In genomic region chr12:52083638-52083996, GRCh38 we compare ENCODE assay signal across 12 cellular contexts.
DNase-seq lines count a peak whose midpoint lies in the region; ATAC-seq and TF ChIP-seq lines count a peak whose summit lies in the region.
"Had no signal": no experiment of that assay in that cellular context is flagged by ENCODE, and none has a peak within 500 bp of the region (broad histone marks: within the 10 kb centered on the region; RNA-seq: fewer than 3 reads in every experiment).

No MANE protein-coding gene starts in this region.

- DNase-seq in stimulated activated naive CD8-positive, alpha-beta T cell treated with anti-CD3 and anti-CD28 coated beads, Interleukin-15, amount 100 ng/mL, for 72 hours, result no peak
- no peak for DNase-seq in stimulated activated naive CD8-positive, alpha-beta T cell treated with anti-CD3 and anti-CD28 coated beads, Interleukin-15, Interleukin-2, amounts not matched to agents 100 U/mL and 50 U/mL, for 24 hours
- DNase-seq in memory B cell (ENCODE audit: low spot score in 2 of 2), result no peak
- no peak for DNase-seq in activated CD4-positive, alpha-beta T cell treated with anti-CD3 and anti-CD28 coated beads for 1 hour
- DNase-seq in NCI-H510A (lab: John Stamatoyannopoulos, UW), result no peak
- DNase-seq in DMS 273 (lab: John Stamatoyannopoulos, UW; ENCODE audit: unreplicated experiment), result no peak
- DNase-seq in activated CD4-positive, alpha-beta T cell treated with anti-CD3 and anti-CD28 coated beads, Interleukin-2, amount 50 U/mL, for 1 hour, result no peak
- DNase-seq: NCI-H1048 had no signal

- no peak for ATAC-seq in stimulated activated naive CD8-positive, alpha-beta T cell treated with anti-CD3 and anti-CD28 coated beads, Interleukin-15, amount 100 ng/mL, for 72 hours
- ATAC-seq in stimulated activated naive CD8-positive, alpha-beta T cell treated with anti-CD3 and anti-CD28 coated beads, Interleukin-15, Interleukin-2, amounts not matched to agents 100 U/mL and 50 U/mL, for 24 hours, result no peak
- no peak for ATAC-seq in memory B cell (ENCODE audit: low read depth)

- H3K4me3 Mint-ChIP-seq in stimulated activated naive CD8-positive, alpha-beta T cell treated with anti-CD3 and anti-CD28 coated beads, Interleukin-15, amount 100 ng/mL, for 72 hours, result no peak overlapping the region
- H3K4me3 Mint-ChIP-seq in memory B cell, result no peak overlapping the region
- H3K4me3 Mint-ChIP-seq: CD8-positive, alpha-beta memory T cell; dendritic cell treated with granulocyte-macrophage colony-stimulating factor and Interleukin-4, amounts not matched to agents 40 ng/mL and 50 ng/mL, for 4 days; T-cell had no signal

- peaks cover 25% of the 10 kb centered on the region for H3K4me1 Mint-ChIP-seq in stimulated activated naive CD8-positive, alpha-beta T cell treated with anti-CD3 and anti-CD28 coated beads, Interleukin-15, amount 100 ng/mL, for 72 hours
- peaks cover 24% of the 10 kb centered on the region for H3K4me1 Mint-ChIP-seq in memory B cell

- no peaks in the 10 kb centered on the region for H3K9me3 Mint-ChIP-seq in stimulated activated naive CD8-positive, alpha-beta T cell treated with anti-CD3 and anti-CD28 coated beads, Interleukin-15, amount 100 ng/mL, for 72 hours
- no peaks in the 10 kb centered on the region for H3K9me3 Mint-ChIP-seq in memory B cell
- H3K9me3 Mint-ChIP-seq: CD8-positive, alpha-beta memory T cell; dendritic cell treated with granulocyte-macrophage colony-stimulating factor and Interleukin-4, amounts not matched to agents 40 ng/mL and 50 ng/mL, for 4 days; T-cell had no signal

- no peaks in the 10 kb centered on the region for H3K36me3 Mint-ChIP-seq in memory B cell

- H3K27me3 Mint-ChIP-seq in stimulated activated naive CD8-positive, alpha-beta T cell treated with anti-CD3 and anti-CD28 coated beads, Interleukin-15, amount 100 ng/mL, for 72 hours, result peaks cover 20% of the 10 kb centered on the region
- H3K27me3 Mint-ChIP-seq in memory B cell, result peaks cover 9% of the 10 kb centered on the region

- H3K27ac Mint-ChIP-seq in stimulated activated naive CD8-positive, alpha-beta T cell treated with anti-CD3 and anti-CD28 coated beads, Interleukin-15, amount 100 ng/mL, for 72 hours, result peak overlapping the region; percentile 36 to 81
- H3K27ac Mint-ChIP-seq in memory B cell, result peak overlapping the region; percentile 26
- H3K27ac Mint-ChIP-seq: dendritic cell treated with granulocyte-macrophage colony-stimulating factor and Interleukin-4, amounts not matched to agents 40 ng/mL and 50 ng/mL, for 4 days had no signal

- peak; percentile 51 for TF ChIP-seq CTCF in LNCAP (IDR thresholded peaks at IDR 0.05)
